ENCODE assay signal across 29 cellular contexts in genomic region chr2:215905691-215906090, GRCh38.
"Had no signal": no experiment of that assay in that cellular context is flagged by ENCODE, and none has a peak within 500 bp of the region (broad histone marks: within the 10 kb centered on the region; RNA-seq: fewer than 3 reads in every experiment).

No MANE protein-coding gene starts in this region.

- H3K4me1 ChIP-seq: adrenal gland, body of pancreas, esophagus squamous epithelium, gastroesophageal sphincter had no signal

- H3K4me3 ChIP-seq: adrenal gland, body of pancreas, esophagus squamous epithelium, gastroesophageal sphincter, heart right ventricle had no signal

- ATAC-seq: activated CD4-positive, alpha-beta T cell treated with anti-CD3 and anti-CD28 coated beads for 36 hours; activated CD8-positive, alpha-beta memory T cell treated with anti-CD3 and anti-CD28 coated beads, Interleukin-2, amount 10 ng/mL, durations not matched to agents 7 days and 5 days; activated CD8-positive, alpha-beta T cell treated with anti-CD3 and anti-CD28 coated beads, Interleukin-2, amount 10 ng/mL, durations not matched to agents 7 days and 5 days; activated naive CD8-positive, alpha-beta T cell treated with anti-CD3 and anti-CD28 coated beads, Interleukin-2, amount 50 U/mL, for 24 hours; body of pancreas; effector memory CD8-positive, alpha-beta T cell; gastroesophageal sphincter; heart right ventricle; T-helper 17 cell had no signal

- H3K36me3 ChIP-seq: adrenal gland, esophagus squamous epithelium, gastroesophageal sphincter, heart right ventricle, WERI-Rb-1 had no signal

- DNase-seq: activated CD4-positive, alpha-beta memory T cell treated with anti-CD3 and anti-CD28 coated beads for 36 hours; activated CD4-positive, alpha-beta T cell treated with anti-CD3 and anti-CD28 coated beads for 36 hours; activated CD4-positive, alpha-beta T cell treated with anti-CD3 and anti-CD28 coated beads, Interleukin-2, amount 10 ng/mL, durations not matched to agents 24 days and 14 days; activated CD4-positive, CD25-positive, alpha-beta regulatory T cell; activated CD4-positive, CD25-positive, alpha-beta regulatory T cell treated with anti-CD3 and anti-CD28 coated beads, Interleukin-2, amount 50 U/mL, for 72 hours; activated CD8-positive, alpha-beta memory T cell treated with anti-CD3 and anti-CD28 coated beads, Interleukin-2, amount 10 ng/mL, durations not matched to agents 7 days and 5 days; activated CD8-positive, alpha-beta memory T cell treated with anti-CD3 and anti-CD28 coated beads, Interleukin-2, amount 50 U/mL, for 4 hours; activated CD8-positive, alpha-beta T cell treated with anti-CD3 and anti-CD28 coated beads, Interleukin-2, amount 10 ng/mL, durations not matched to agents 7 days and 5 days; activated effector memory CD4-positive, alpha-beta T cell treated with anti-CD3 and anti-CD28 coated beads, Interleukin-2, amount 50 U/mL, for 16 hours; activated naive CD4-positive, alpha-beta T cell treated with anti-CD3 and anti-CD28 coated beads for 36 hours; activated naive CD8-positive, alpha-beta T cell treated with anti-CD3 and anti-CD28 coated beads for 36 hours; activated naive CD8-positive, alpha-beta T cell treated with anti-CD3 and anti-CD28 coated beads, Interleukin-2, amount 50 U/mL, for 24 hours; activated T-cell treated with anti-CD3 and anti-CD28 coated beads, Interleukin-2, amount 50 U/mL, for 1 hour; activated T-cell treated with anti-CD3 and anti-CD28 coated beads, Interleukin-2, amount 50 U/mL, for 48 hours; adrenal gland; amygdala; aorta; body of pancreas; caudate nucleus; cortex of kidney; effector CD4-positive, alpha-beta T cell; effector memory CD8-positive, alpha-beta T cell; esophagus squamous epithelium; foreskin melanocyte; heart right ventricle; T-helper 17 cell; T1000; WERI-Rb-1 had no signal

- H3K27me3 ChIP-seq: adrenal gland, body of pancreas, esophagus squamous epithelium, gastroesophageal sphincter, heart right ventricle had no signal

- H3K27ac ChIP-seq: adrenal gland, body of pancreas, esophagus squamous epithelium, gastroesophageal sphincter, heart right ventricle, WERI-Rb-1 had no signal

- H3K9me3 ChIP-seq: adrenal gland, body of pancreas, esophagus squamous epithelium, gastroesophageal sphincter had no signal
